ENCODE assay signal across 14 cellular contexts in genomic region chr10:102067091-102067916, GRCh38. TPM values are rescaled to one million over a fixed set of nuclear protein-coding genes. Genes with fewer than 3 reads are reported as not detected.
DNase-seq lines count a peak whose midpoint lies in the region; ATAC-seq and TF ChIP-seq lines count a peak whose summit lies in the region.
"Had no signal": no experiment of that assay in that cellular context is flagged by ENCODE, and none has a peak within 500 bp of the region (broad histone marks: within the 10 kb centered on the region; RNA-seq: fewer than 3 reads in every experiment).

No MANE protein-coding gene starts in this region.

- peaks cover 23% of the 10 kb centered on the region for H3K27me3 Mint-ChIP-seq in nephron progenitor cell (ENCODE audit: low read depth, poor library complexity)

- TF ChIP-seq CTCF in mammary epithelial cell (conservative IDR thresholded peaks at IDR 0.05 in 1 of 2, IDR thresholded peaks at IDR 0.05 in 1 of 2; ENCODE audit: extremely low read depth in 1 of 2, insufficient read depth in 1 of 2, low read depth in 1 of 2, low read length in 2 of 2), result no peak
- TF ChIP-seq CTCF in nephron progenitor cell (IDR thresholded peaks at IDR 0.05), result no peak

- H2AFZ ChIP-seq in GM23248 (no peak overlapping the region), mammary epithelial cell (ENCODE audit: low read depth, low read length) (no peak overlapping the region)

- no peaks in the 10 kb centered on the region for H3K9me3 ChIP-seq in BLaER1 treated with 17β-estradiol and CSF1 and Interleukin-3, amounts not matched to agents 10 nM and 100 nM (replicated peaks in 1 of 11)
- H3K9me3 ChIP-seq in GM23248 (ENCODE audit: low read depth) (no peaks in the 10 kb centered on the region), mammary epithelial cell (replicated peaks; ENCODE audit: insufficient read depth, low read length) (no peaks in the 10 kb centered on the region)
- H3K9me3 ChIP-seq in effector memory CD4-positive, alpha-beta T cell (ENCODE audit: control insufficient read depth, low read length), result no peaks in the 10 kb centered on the region

- H3K4me1 Mint-ChIP-seq in nephron progenitor cell, result peaks cover 7% of the 10 kb centered on the region

- peaks cover 19 to 54% (median 46%) of the 10 kb centered on the region in 11 experiments; a peak in 21 of 22 replicates for H4K20me1 ChIP-seq in BLaER1 treated with 17β-estradiol and CSF1 and Interleukin-3, amounts not matched to agents 10 nM and 100 nM
- no peaks in the 10 kb centered on the region for H4K20me1 ChIP-seq in GM23248 (ENCODE audit: insufficient read depth)
- no peaks in the 10 kb centered on the region for H4K20me1 ChIP-seq in mammary epithelial cell (ENCODE audit: insufficient read depth, low read length)

- H3K36me3 Mint-ChIP-seq in nephron progenitor cell (ENCODE audit: low read depth), result no peaks in the 10 kb centered on the region

- no peaks in the 10 kb centered on the region for H3K9me3 Mint-ChIP-seq in nephron progenitor cell

- TSS peak; percentile 13 for BruUV-seq in mammary epithelial cell (replicated peaks; lab: Mats Ljungman, UMichigan)

- dilution Hi-C loops in mammary epithelial cell (cut with HindIII; ENCODE audit: low sequenced_read_pairs), result no loop called here

- peak overlapping the region; percentile 59 for H3K4me3 Mint-ChIP-seq in nephron progenitor cell

- H3K27ac ChIP-seq in BLaER1 treated with 17β-estradiol and CSF1 and Interleukin-3, amounts not matched to agents 10 nM and 100 nM, result peak overlapping the region in 2 of 11 experiments; percentile 88 to 90; a peak in 3 of 22 replicates
- no peak overlapping the region for H3K27ac ChIP-seq in GM23248
- no peak overlapping the region for H3K27ac ChIP-seq in mammary epithelial cell (ENCODE audit: insufficient read depth, low read depth, low read length)
- no peak overlapping the region for H3K27ac ChIP-seq in effector memory CD4-positive, alpha-beta T cell (ENCODE audit: insufficient read depth, low read length, poor library complexity, severe bottlenecking)
- H3K27ac ChIP-seq: KMS-11 had no signal

- H3K36me3 ChIP-seq in BLaER1 treated with 17β-estradiol and CSF1 and Interleukin-3, amounts not matched to agents 10 nM and 100 nM, result peaks cover 17 to 39% (median 27%) of the 10 kb centered on the region in 11 experiments
- H3K36me3 ChIP-seq in GM23248 (ENCODE audit: low read depth) (no peaks in the 10 kb centered on the region), mammary epithelial cell (ENCODE audit: insufficient read depth, low read length) (no peaks in the 10 kb centered on the region)
- H3K36me3 ChIP-seq in effector memory CD4-positive, alpha-beta T cell (ENCODE audit: control insufficient read depth, insufficient read depth, low read length), result peaks cover 13% of the 10 kb centered on the region

- H3K79me2 ChIP-seq in GM23248 (ENCODE audit: insufficient read depth) (peaks cover 45% of the 10 kb centered on the region), mammary epithelial cell (ENCODE audit: insufficient read depth, low read length) (peaks cover 45% of the 10 kb centered on the region)

- H3K9ac ChIP-seq in BLaER1 treated with 17β-estradiol and CSF1 and Interleukin-3, amounts not matched to agents 10 nM and 100 nM, result peak overlapping the region; percentile 89 to 97 (median 94); a peak in 20 of 22 replicates
- H3K9ac ChIP-seq in GM23248 (peak overlapping the region; percentile 88; the same call in 1 of the 2 replicates), mammary epithelial cell (ENCODE audit: insufficient read depth, low read length) (no peak overlapping the region)

- intact Hi-C loops in mammary epithelial cell (cut with micrococcal nuclease), result loop anchor here (5.0 kb wide), 1 partner anchor 45 kb away; no protein-coding TSS in a partner anchor

- no peaks in the 10 kb centered on the region for H3K9me2 ChIP-seq in GM23248 (ENCODE audit: insufficient read depth)

- DNase-seq in GM23248 (no peak), mammary epithelial cell (no peak), nephron progenitor cell (no peak), DMS114 treated with DMSO at 0.1 percent for 48 hours (lab: John Stamatoyannopoulos, UW; ENCODE audit: unreplicated experiment) (no peak)
- no peak for DNase-seq in activated CD4-positive, CD25-positive, alpha-beta regulatory T cell treated with anti-CD3 and anti-CD28 coated beads, Interleukin-2, amount 50 U/mL, for 72 hours
- no peak for DNase-seq in effector memory CD4-positive, alpha-beta T cell
- DNase-seq: DMS 273 treated with DMSO at 0.1 percent for 48 hours, NCI-H2107, occipital lobe, T-helper 9 cell had no signal

- in situ Hi-C loops in GM23248 (cut with MboI) (no loop called here), mammary epithelial cell (cut with MboI; ENCODE audit: low sequenced_read_pairs in 2 of 2) (no loop called here)

- no peaks in the 10 kb centered on the region for H3F3A ChIP-seq in GM23248 (ENCODE audit: insufficient read depth)

- WGBS in GM23248 (ENCODE audit: low coverage in 1 of 2, low lambda C conversion rate in 2 of 2, missing lambda C conversion rate in 2 of 2), 2 experiments, result 73 to 79% methylated on average over 13 to 18 of the region's 18 CpGs
- WGBS in mammary epithelial cell (ENCODE audit: low coverage, missing lambda C conversion rate), result 91% methylated on average over 8 of the region's 18 CpGs

- peak overlapping the region in 9 of 10 experiments; percentile 82 to 99 (median 90); a peak in 14 of 20 replicates for H3K4me3 ChIP-seq in BLaER1 treated with 17β-estradiol and CSF1 and Interleukin-3, amounts not matched to agents 10 nM and 100 nM
- H3K4me3 ChIP-seq in GM23248 (peak overlapping the region; percentile 76), mammary epithelial cell (replicated peaks in 1 of 3; ENCODE audit: insufficient read depth in 1 of 3, low read depth in 2 of 3, low read length in 3 of 3) (peak overlapping the region in 1 of 3 experiments; percentile 83)
- no peak overlapping the region for H3K4me3 ChIP-seq in effector memory CD4-positive, alpha-beta T cell (ENCODE audit: insufficient read depth, low read depth, low read length, poor library complexity, severe bottlenecking)

- peaks cover 35 to 54% (median 44%) of the 10 kb centered on the region in 10 experiments for H3K4me1 ChIP-seq in BLaER1 treated with 17β-estradiol and CSF1 and Interleukin-3, amounts not matched to agents 10 nM and 100 nM
- H3K4me1 ChIP-seq in GM23248 (ENCODE audit: insufficient read depth), result peaks cover 9% of the 10 kb centered on the region
- peaks cover 19% of the 10 kb centered on the region for H3K4me1 ChIP-seq in mammary epithelial cell (ENCODE audit: insufficient read depth, low read length)
- peaks cover 20% of the 10 kb centered on the region for H3K4me1 ChIP-seq in effector memory CD4-positive, alpha-beta T cell (ENCODE audit: control insufficient read depth, insufficient read depth, low read length, poor library complexity, severe bottlenecking)

- CTCF ChIA-PET in mammary epithelial cell (lab: Charles Lee; ENCODE audit: low non-redundant PET), result no interaction called here

- ATAC-seq in HG03354 (IDR thresholded peaks at IDR 0.05; ENCODE audit: poor library complexity, severe bottlenecking, unreplicated experiment), result no peak
- ATAC-seq: HCT116 had no signal

- H3K27me3 ChIP-seq in BLaER1 treated with 17β-estradiol and CSF1 and Interleukin-3, amounts not matched to agents 10 nM and 100 nM, result no peaks in the 10 kb centered on the region
- no peaks in the 10 kb centered on the region for H3K27me3 ChIP-seq in GM23248 (replicated peaks; ENCODE audit: insufficient read depth)
- H3K27me3 ChIP-seq in mammary epithelial cell (ENCODE audit: insufficient read depth, low read length), result no peaks in the 10 kb centered on the region
- no peaks in the 10 kb centered on the region for H3K27me3 ChIP-seq in effector memory CD4-positive, alpha-beta T cell (replicated peaks; ENCODE audit: control insufficient read depth, insufficient read depth, low read length, poor library complexity, severe bottlenecking)

- no peak overlapping the region for H3K27ac Mint-ChIP-seq in nephron progenitor cell

- H3K4me2 ChIP-seq in BLaER1 treated with 17β-estradiol and CSF1 and Interleukin-3, amounts not matched to agents 10 nM and 100 nM, result peak overlapping the region; percentile 96 to 100 (median 99)
- H3K4me2 ChIP-seq in GM23248 (ENCODE audit: unreplicated experiment) (peak overlapping the region; percentile 0), mammary epithelial cell (ENCODE audit: insufficient read depth, low read depth, low read length) (peak overlapping the region; percentile 34)

RNA-seq across cellular contexts. Expression of gene HPS6, which starts 2.2 kb away (rescaled TPM):
- 45.1 and 46.9 TPM in 2 replicates for total RNA-seq in GM23248 (2014; rRNA removed; shearing (Covaris generic))
- polyA plus RNA-seq in GM23248 (2016; fragmentation: Nextera tagmentation; extraction: Ambion mirVana), result 10.9 and 12.2 TPM in 2 replicates
- total RNA-seq in mammary epithelial cell, result 10 to 100 TPM; 26.8 to 39.3 TPM
- polyA plus RNA-seq in mammary epithelial cell, result 23.3 TPM
- polyA minus RNA-seq in mammary epithelial cell, result 41.6 TPM

RNA-seq across cellular contexts. Expression of gene ARMH3, which starts 11.3 kb away (rescaled TPM):
- 5.6 and 9.0 TPM in 2 replicates for total RNA-seq in GM23248 (2014; rRNA removed; shearing (Covaris generic))
- polyA plus RNA-seq in GM23248 (2016; fragmentation: Nextera tagmentation; extraction: Ambion mirVana) (9.5 and 11.1 TPM in 2 replicates), mammary epithelial cell (15.0 TPM)
- 10 to 100 TPM; 13.8 to 23.2 TPM for total RNA-seq in mammary epithelial cell
- 19.8 TPM for polyA minus RNA-seq in mammary epithelial cell

RNA-seq across cellular contexts. Expression of gene LDB1, which starts 52.9 kb away (rescaled TPM):
- total RNA-seq in GM23248 (2014; rRNA removed; shearing (Covaris generic)), result 28.1 and 30.5 TPM in 2 replicates
- polyA plus RNA-seq in GM23248 (2016; fragmentation: Nextera tagmentation; extraction: Ambion mirVana) (4.8 and 5.0 TPM in 2 replicates), mammary epithelial cell (83.6 TPM)
- 10 to 100 TPM; 54.3 to 77.1 TPM for total RNA-seq in mammary epithelial cell
- polyA minus RNA-seq in mammary epithelial cell, result 192 TPM

Comparison
In these comparisons a context has a peak if more than half of its experiments do, and no peak if none do; other contexts are left out.
1. H3K4me2 ChIP-seq: peak in every context shown above with its lines; median percentile 99 in BLaER1 treated with 17β-estradiol and CSF1 and Interleukin-3, amounts not matched to agents 10 nM and 100 nM; 34 in mammary epithelial cell; 0 in GM23248.